In genomic region chr21:17293194-17293593, GRCh38 we compare ENCODE assay signal across 22 cellular contexts.
DNase-seq lines count a peak whose midpoint lies in the region; ATAC-seq and TF ChIP-seq lines count a peak whose summit lies in the region.
"Had no signal": no experiment of that assay in that cellular context is flagged by ENCODE, and none has a peak within 500 bp of the region (broad histone marks: within the 10 kb centered on the region; RNA-seq: fewer than 3 reads in every experiment).

No MANE protein-coding gene starts in this region.

- DNase-seq in left lung (no peak), thoracic aorta (ENCODE audit: low spot score) (no peak), NCI-H187 treated with DMSO at 0.1 percent for 48 hours (lab: John Stamatoyannopoulos, UW) (no peak)
- DNase-seq in activated naive CD4-positive, alpha-beta T cell treated with anti-CD3 and anti-CD28 coated beads, Interleukin-2, amount 50 U/mL, for 16 hours = no peak
- DNase-seq: 8988T; ACHN; BE2C; C1 segment of cervical spinal cord; CD4-positive, alpha-beta memory T cell; CD4-positive, CD25-positive, alpha-beta regulatory T cell; CD8-positive, alpha-beta memory T cell; COR-L47; DMS 273 treated with DMSO at 0.1 percent for 48 hours; DMS153; DMS53; DMS79; DND-41; EL; GDM1 had no signal

- H3K9me3 ChIP-seq in left lung = peaks cover 0 to 27% of the 10 kb centered on the region in 2 donors
- no peaks in the 10 kb centered on the region for H3K9me3 ChIP-seq in thoracic aorta
- H3K9me3 ChIP-seq: BE2C had no signal

- TF ChIP-seq CTCF in left lung (IDR thresholded peaks at IDR 0.05) (no peak), thoracic aorta (IDR thresholded peaks at IDR 0.05) (no peak)

- H3K4me3 ChIP-seq in left lung (no peak overlapping the region), thoracic aorta (peak overlapping the region; percentile 11)
- H3K4me3 ChIP-seq: BLaER1, GM12878 had no signal

- ATAC-seq in left lung (peak; percentile 92), thoracic aorta (ENCODE audit: insufficient number of reproducible peaks, low FRiP score, low read depth) (no peak), GM21447 (IDR thresholded peaks at IDR 0.05; ENCODE audit: unreplicated experiment) (no peak)
- ATAC-seq: GM12878 had no signal

- intact Hi-C loops in left lung (cut with DNase I) = no loop called here

- H3K27ac ChIP-seq in left lung (no peak overlapping the region), thoracic aorta (peak overlapping the region in 1 of 2 donors; percentile 57)
- H3K27ac ChIP-seq: BLaER1 had no signal

- H3K36me3 ChIP-seq in left lung (no peaks in the 10 kb centered on the region), thoracic aorta (no peaks in the 10 kb centered on the region)
- H3K36me3 ChIP-seq: BE2C, BLaER1 had no signal

- no peaks in the 10 kb centered on the region for H3K4me1 ChIP-seq in left lung
- H3K4me1 ChIP-seq in thoracic aorta (ENCODE audit: control insufficient read depth in 1 of 2, low read depth in 2 of 2) = no peaks in the 10 kb centered on the region
- H3K4me1 ChIP-seq: BE2C, BLaER1 had no signal

- H3K27me3 ChIP-seq in left lung = no peaks in the 10 kb centered on the region
- H3K27me3 ChIP-seq in thoracic aorta (replicated peaks; ENCODE audit: insufficient read depth) = no peaks in the 10 kb centered on the region
- H3K27me3 ChIP-seq: BE2C, BLaER1 had no signal
